In the genomic region with DNA sequence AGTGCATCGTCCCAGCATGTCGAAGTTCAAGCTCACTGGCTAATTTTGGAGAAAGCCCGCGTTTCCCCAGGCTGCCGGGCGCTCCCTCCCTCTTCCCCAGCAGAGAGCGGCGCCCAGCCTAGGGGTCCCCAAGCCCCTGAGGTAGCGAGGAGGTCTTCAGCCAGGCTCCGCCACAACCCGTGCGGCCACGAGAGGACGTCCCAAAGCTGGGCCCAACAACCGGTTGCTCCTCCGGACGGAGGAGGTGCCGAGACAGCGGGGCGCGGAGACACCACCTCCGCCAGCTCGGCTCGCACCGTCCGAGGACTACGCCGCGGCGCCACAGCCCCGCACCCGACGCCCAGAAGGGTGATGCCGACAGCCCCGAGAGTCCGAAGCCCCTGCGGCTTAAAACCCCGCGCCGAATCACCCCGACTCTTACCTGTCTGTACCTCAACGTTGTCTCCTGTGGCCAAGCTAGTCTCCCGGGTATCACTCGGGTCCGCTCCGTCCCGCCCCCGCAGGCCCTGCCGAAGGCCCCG, we compare ENCODE assay signal across 8 cellular contexts. TPM values are rescaled to one million over a fixed set of nuclear protein-coding genes. Genes with fewer than 3 reads are reported as not detected.
DNase-seq lines count a peak whose midpoint lies in the region; ATAC-seq, FAIRE-seq and TF ChIP-seq lines count a peak whose summit lies in the region.

TSS of gene DENND2C (minus strand) at position 488 of the 521 bp plus-strand sequence. CDS start 44,065 bp downstream, outside the sequence.

- peak within 1 kb of the TSS; percentile 97 for H3K4me3 Mint-ChIP-seq in activated naive CD4-positive, alpha-beta T cell treated with anti-CD3 and anti-CD28 coated beads, Interleukin-2, amount 50 U/mL, for 24 hours

- peak within 1 kb of the TSS; percentile 28 for H3K14ac ChIP-seq in trophoblast cell (ENCODE audit: low read length)

- H2BK120ac ChIP-seq in trophoblast cell (ENCODE audit: insufficient read depth, low read length, poor library complexity), result no peak within 1 kb of the TSS

- H3K9ac ChIP-seq in SK-N-SH (peak within 1 kb of the TSS; percentile 45; the same call in 1 of the 2 replicates), trophoblast cell (ENCODE audit: low read length) (no peak within 1 kb of the TSS)

- TF ChIP-seq CTCF in SK-N-SH (IDR thresholded peaks at IDR 0.05) (no peak; the same call in 1 of the 2 replicates), fibroblast of villous mesenchyme (IDR thresholded peaks at IDR 0.05; ENCODE audit: insufficient read depth, low read depth, low read length) (no peak)

- H3K36me3 ChIP-seq in SK-N-SH (replicated peaks in 1 of 2; ENCODE audit: control insufficient read depth in 1 of 2, insufficient read depth in 2 of 2, low read length in 1 of 2) (no peaks in the 10 kb centered on the region), trophoblast cell (ENCODE audit: control insufficient read depth in 1 of 2, insufficient read depth in 2 of 2, low read length in 2 of 2) (no peaks in the 10 kb centered on the region)

- H3K27me3 Mint-ChIP-seq in activated naive CD4-positive, alpha-beta T cell treated with anti-CD3 and anti-CD28 coated beads, Interleukin-2, amount 50 U/mL, for 24 hours, result peaks cover 4% of the 10 kb centered on the region

- H2BK5ac ChIP-seq in trophoblast cell (ENCODE audit: low read depth, low read length, poor library complexity), result no peak within 1 kb of the TSS

- no peaks in the 10 kb centered on the region for H4K20me1 ChIP-seq in SK-N-SH (ENCODE audit: insufficient read depth)

- no peak within 1 kb of the TSS for H4K12ac ChIP-seq in trophoblast cell (ENCODE audit: low read depth, low read length)

- no peak within 1 kb of the TSS for H2BK12ac ChIP-seq in trophoblast cell (ENCODE audit: low read length)

- H3K9me3 ChIP-seq in SK-N-SH, result no peaks in the 10 kb centered on the region
- no peaks in the 10 kb centered on the region for H3K9me3 ChIP-seq in trophoblast cell (ENCODE audit: insufficient read depth, low read depth, low read length)

- no peaks in the 10 kb centered on the region for H3K9me2 ChIP-seq in SK-N-SH

- peaks cover 3% of the 10 kb centered on the region for H3K79me1 ChIP-seq in trophoblast cell (ENCODE audit: low read length)

- peaks cover 0 to 9% of the 10 kb centered on the region in 2 experiments; a peak in 1 of 4 replicates for H3K4me1 ChIP-seq in SK-N-SH (ENCODE audit: control insufficient read depth in 1 of 2, insufficient read depth in 2 of 2, low read depth in 1 of 2, low read length in 1 of 2)
- H3K4me1 ChIP-seq in trophoblast cell (ENCODE audit: control insufficient read depth in 1 of 2, insufficient read depth in 2 of 2, low read length in 2 of 2), result peaks cover 4% of the 10 kb centered on the region in 2 experiments

- CTCF ChIA-PET in SK-N-SH (lab: Yijun Ruan, JAX), result interaction anchor here (0.7 to 2.5 kb wide), 9 partner anchors 10 to 443 kb away, joined by 3 to 16 read pairs (median 3); no protein-coding TSS in a partner anchor

- peak within 1 kb of the TSS; percentile 24 for H3K27ac Mint-ChIP-seq in activated naive CD4-positive, alpha-beta T cell treated with anti-CD3 and anti-CD28 coated beads, Interleukin-2, amount 50 U/mL, for 24 hours

- H2AFZ ChIP-seq in SK-N-SH (ENCODE audit: low read depth) (peak within 1 kb of the TSS; percentile 92), trophoblast cell (ENCODE audit: insufficient read depth, low read length, poor library complexity) (peak within 1 kb of the TSS; percentile 93)

- H3K27ac ChIP-seq in SK-N-SH (ENCODE audit: low read depth in 2 of 2, low read length in 1 of 2) (no peak within 1 kb of the TSS), trophoblast cell (ENCODE audit: low read depth, low read length) (no peak within 1 kb of the TSS)

- H3K27me3 ChIP-seq in SK-N-SH (ENCODE audit: insufficient read depth) (peaks cover 4% of the 10 kb centered on the region; the same call in 1 of the 2 replicates), trophoblast cell (ENCODE audit: insufficient read depth, low read length) (no peaks in the 10 kb centered on the region)

- peak within 1 kb of the TSS; percentile 85 for H3K4me2 ChIP-seq in SK-N-SH
- H3K4me2 ChIP-seq in trophoblast cell (ENCODE audit: low read length), result peak within 1 kb of the TSS; percentile 78

- H4K91ac ChIP-seq in trophoblast cell (ENCODE audit: low read depth, low read length), result peak within 1 kb of the TSS; percentile 13

- H3K79me2 ChIP-seq in SK-N-SH (ENCODE audit: insufficient read depth) (no peaks in the 10 kb centered on the region), trophoblast cell (ENCODE audit: control insufficient read depth, insufficient read depth, low read length, poor library complexity) (no peaks in the 10 kb centered on the region)

- WGBS in SK-N-SH (ENCODE audit: low lambda C conversion rate), result 5% methylated on average over 12 of the region's 50 CpGs
- no CpG with 5 or more reads among the region's 50 CpGs for whole genome bisulfite sequencing in trophoblast cell (ENCODE audit: extremely low coverage, insufficient coverage, insufficient read length)

- no peak for TF ChIP-seq EP300 in SK-N-SH (IDR thresholded peaks at IDR 0.05; ENCODE audit: borderline replicate concordance in 1 of 2, low read depth in 1 of 2, low read length in 1 of 2)

- H3K23ac ChIP-seq in trophoblast cell (ENCODE audit: low read length), result no peak within 1 kb of the TSS

- no peak for FAIRE-seq in RCC 7860 (lab: Jason Lieb, UNC)

- POLR2A ChIA-PET in SK-N-SH (lab: Yijun Ruan, JAX), result interaction anchor here (0.7 kb wide), 1 partner anchor 93 kb away, joined by 3 read pairs; no protein-coding TSS in a partner anchor

- H3K4ac ChIP-seq in trophoblast cell (ENCODE audit: low read depth, low read length), result peak within 1 kb of the TSS; percentile 14

- peak; percentile 57 for ATAC-seq in HG02943 (IDR thresholded peaks at IDR 0.05; ENCODE audit: low read depth, unreplicated experiment)

- peaks cover 2% of the 10 kb centered on the region for H3K36me3 Mint-ChIP-seq in activated naive CD4-positive, alpha-beta T cell treated with anti-CD3 and anti-CD28 coated beads, Interleukin-2, amount 50 U/mL, for 24 hours

- H3K9me3 Mint-ChIP-seq in activated naive CD4-positive, alpha-beta T cell treated with anti-CD3 and anti-CD28 coated beads, Interleukin-2, amount 50 U/mL, for 24 hours, result no peaks in the 10 kb centered on the region

- no peak within 1 kb of the TSS for H2AK5ac ChIP-seq in trophoblast cell (ENCODE audit: low read length)

- no peak within 1 kb of the TSS for H3K18ac ChIP-seq in trophoblast cell (ENCODE audit: low read length)

- H3F3A ChIP-seq in SK-N-SH (replicated peaks; ENCODE audit: insufficient read depth), result no peaks in the 10 kb centered on the region

- H3K4me1 Mint-ChIP-seq in activated naive CD4-positive, alpha-beta T cell treated with anti-CD3 and anti-CD28 coated beads, Interleukin-2, amount 50 U/mL, for 24 hours, result peaks cover 6% of the 10 kb centered on the region

- H4K8ac ChIP-seq in trophoblast cell (ENCODE audit: low read depth, low read length), result peak within 1 kb of the TSS; percentile 30

- no peak for TF ChIP-seq RAD21 in SK-N-SH (IDR thresholded peaks at IDR 0.05; ENCODE audit: low read length)

- H3K4me3 ChIP-seq in SK-N-SH (ENCODE audit: low read depth in 2 of 2, low read length in 1 of 2), result peak within 1 kb of the TSS; percentile 58 to 80
- H3K4me3 ChIP-seq in fibroblast of villous mesenchyme (ENCODE audit: low read depth, low read length), result peak within 1 kb of the TSS; percentile 77
- H3K4me3 ChIP-seq in trophoblast cell (ENCODE audit: low read depth, low read length), result peak within 1 kb of the TSS; percentile 77

- DNase-seq in activated naive CD4-positive, alpha-beta T cell treated with anti-CD3 and anti-CD28 coated beads, Interleukin-2, amount 50 U/mL, for 16 hours, result no peak
- DNase-seq in SK-N-SH (no peak), fibroblast of villous mesenchyme (ENCODE audit: low read depth) (no peak), trophoblast cell (no peak), RCC 7860 (ENCODE audit: low spot score) (no peak)
- DNase-seq in stimulated activated naive CD4-positive, alpha-beta T cell treated with Interleukin-2 at 50 U/mL for 16 hours (lab: John Stamatoyannopoulos, UW), result no peak

TF ChIP-seq in SK-N-SH, 30 proteins besides CTCF, POLR2A, EP300 and RAD21:
- TF ChIP-seq REST (IDR thresholded peaks at IDR 0.05; ENCODE audit: low read depth, low read length) (no peak), CHD2 (IDR thresholded peaks at IDR 0.05; ENCODE audit: low read length, partially characterized antibody) (no peak), NRF1 (IDR thresholded peaks at IDR 0.05; ENCODE audit: low read depth, low read length) (no peak), RXRA (IDR thresholded peaks at IDR 0.05; ENCODE audit: borderline replicate concordance, low read depth) (no peak)
TF ChIP-seq in SK-N-SH: peak in this region for 0.

RNA-seq across cellular contexts. Expression of gene DENND2C, which starts in this region (rescaled TPM):
- 0.02 and 0.03 TPM in 2 replicates for polyA plus RNA-seq in SK-N-SH (2012; rRNA removed)
- polyA plus RNA-seq in SK-N-SH (2012; cell fraction: cytosol; rRNA removed), result 0.04 and 0.06 TPM in 2 replicates
- 0.05 and 0.18 TPM in 2 replicates for polyA plus RNA-seq in SK-N-SH (2012; cell fraction: nucleus; rRNA removed)
- total RNA-seq in fibroblast of villous mesenchyme, result 2.6 and 3.2 TPM in 2 replicates
- polyA plus RNA-seq in trophoblast cell (2013), result 0.42 and 0.46 TPM in 2 replicates
